Comparison of ENCODE assay signal across 12 cellular contexts in the genomic region with DNA sequence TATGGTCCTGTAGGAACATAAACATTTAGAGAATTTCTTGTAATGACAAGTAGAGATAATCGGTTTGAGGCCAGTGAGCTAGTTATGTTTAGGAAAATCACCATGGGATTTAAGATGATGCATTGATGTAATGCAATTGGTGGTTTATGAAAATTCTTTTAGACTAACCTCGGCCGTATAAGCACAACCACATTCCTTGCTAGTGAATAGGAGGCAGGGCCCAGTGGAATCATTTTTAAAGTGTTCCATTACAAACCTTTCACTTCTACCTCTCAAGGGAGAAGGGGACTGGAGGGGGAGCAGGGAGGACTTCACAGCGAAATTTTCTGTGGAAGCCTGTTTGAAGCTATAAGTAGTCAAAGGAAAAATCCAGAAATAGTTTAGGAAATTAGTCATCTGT.
DNase-seq lines count a peak whose midpoint lies in the region; ATAC-seq, FAIRE-seq and TF ChIP-seq lines count a peak whose summit lies in the region.
"Had no signal": no experiment of that assay in that cellular context is flagged by ENCODE, and none has a peak within 500 bp of the region (broad histone marks: within the 10 kb centered on the region; RNA-seq: fewer than 3 reads in every experiment).

No MANE protein-coding gene starts in this region.

- CTCF ChIA-PET in A549 (lab: Yijun Ruan, JAX) = no interaction called here

- in situ Hi-C loops in G401 (cut with HindIII; ENCODE audit: low sequenced_read_pairs) = no loop called here

- no peak for TF ChIP-seq POLR2A in A549 (IDR thresholded peaks at IDR 0.05; ENCODE audit: low read length)

- 0 out of 3 replicates have a peak overlapping the region, but pooled peaks have one; percentile 22 for H3K4me2 ChIP-seq in A549
- no peak overlapping the region for H3K4me2 ChIP-seq in keratinocyte (ENCODE audit: control insufficient read depth, extremely low read depth, insufficient read depth, low read depth, low read length)
- no peak overlapping the region for H3K4me2 ChIP-seq in neuronal stem cell (ENCODE audit: insufficient read depth, low read length, poor library complexity, severe bottlenecking)

- no peaks in the 10 kb centered on the region for H3K9me1 ChIP-seq in keratinocyte (ENCODE audit: control insufficient read depth, extremely low read depth, insufficient read depth, low read length)

- H3K9me3 ChIP-seq in A549 (no peaks in the 10 kb centered on the region), ascending aorta (no peaks in the 10 kb centered on the region), keratinocyte (ENCODE audit: control insufficient read depth, low read depth, low read length) (no peaks in the 10 kb centered on the region), neuronal stem cell (replicated peaks in 1 of 2; ENCODE audit: control insufficient read depth in 2 of 2, insufficient read depth in 1 of 2, low read depth in 1 of 2, low read length in 2 of 2) (no peaks in the 10 kb centered on the region)

- no peak overlapping the region for H2BK5ac ChIP-seq in neuronal stem cell (ENCODE audit: low read length)

- H3K9ac ChIP-seq in keratinocyte (ENCODE audit: control insufficient read depth, extremely low read depth, insufficient read depth, low read length) (no peak overlapping the region), neuronal stem cell (ENCODE audit: low read depth, low read length, poor library complexity) (no peak overlapping the region)

- no peak overlapping the region for H2BK15ac ChIP-seq in neuronal stem cell (ENCODE audit: low read length)

- TF ChIP-seq CTCF in A549 (IDR thresholded peaks at IDR 0.05) = no peak
- no peak for TF ChIP-seq CTCF in ascending aorta (IDR thresholded peaks at IDR 0.05)
- no peak for TF ChIP-seq CTCF in keratinocyte (optimal IDR thresholded peaks at IDR 0.05 in 1 of 3, IDR thresholded peaks at IDR 0.05 in 1 of 3, conservative IDR thresholded peaks at IDR 0.05 in 1 of 3; ENCODE audit: extremely low read depth in 1 of 3, insufficient read depth in 2 of 3, low read length in 3 of 3)

- no peak overlapping the region for H2AFZ ChIP-seq in keratinocyte (ENCODE audit: control insufficient read depth, low read length)
- H2AFZ ChIP-seq in neuronal stem cell (ENCODE audit: low read length) = no peak overlapping the region

- no peak overlapping the region for H3K23ac ChIP-seq in neuronal stem cell (ENCODE audit: low read depth, low read length, poor library complexity)

- no peak overlapping the region for H2AK5ac ChIP-seq in neuronal stem cell (ENCODE audit: low read depth, low read length)

- no peak for TF ChIP-seq EP300 in A549 (IDR thresholded peaks at IDR 0.05)

- FAIRE-seq in A549 (lab: Jason Lieb, UNC) = no peak
- peak; percentile 5 for FAIRE-seq in keratinocyte (lab: Jason Lieb, UNC)
- FAIRE-seq: H1 had no signal

- H3K36me3 ChIP-seq in ascending aorta (no peaks in the 10 kb centered on the region), keratinocyte (ENCODE audit: control insufficient read depth in 2 of 2, extremely low read depth in 1 of 2, insufficient read depth in 2 of 2, low read length in 2 of 2) (no peaks in the 10 kb centered on the region), neuronal stem cell (replicated peaks in 1 of 2; ENCODE audit: control insufficient read depth in 2 of 2, insufficient read depth in 2 of 2, low read length in 2 of 2) (no peaks in the 10 kb centered on the region)

- no peak for TF ChIP-seq RAD21 in A549 (conservative IDR thresholded peaks at IDR 0.05 in 1 of 2, IDR thresholded peaks at IDR 0.05 in 1 of 2)

- H2BK12ac ChIP-seq in neuronal stem cell (ENCODE audit: low read length) = no peak overlapping the region

- ATAC-seq in A549 = peak in 1 of 2 experiments; percentile 47; a peak in 3 of 6 replicates
- ATAC-seq in GM19035 (IDR thresholded peaks at IDR 0.05; ENCODE audit: unreplicated experiment) = no peak
- ATAC-seq in HG02970 (IDR thresholded peaks at IDR 0.05; ENCODE audit: low FRiP score, unreplicated experiment) = no peak

- no peaks in the 10 kb centered on the region for H3K79me1 ChIP-seq in neuronal stem cell (ENCODE audit: low read depth, low read length)

- no peak overlapping the region for H3K4me3 ChIP-seq in A549
- H3K4me3 ChIP-seq in ascending aorta = no peak overlapping the region
- H3K4me3 ChIP-seq in keratinocyte (ENCODE audit: control insufficient read depth in 2 of 3, extremely low read depth in 1 of 3, insufficient read depth in 2 of 3, low read depth in 1 of 3, low read length in 3 of 3) = no peak overlapping the region
- H3K4me3 ChIP-seq in neuronal stem cell (ENCODE audit: low read length in 2 of 2) = no peak overlapping the region

- POLR2A ChIA-PET in A549 (lab: Yijun Ruan, JAX) = no interaction called here

- DNase-seq in A549 (ENCODE audit: low read depth in 1 of 2, low spot score in 1 of 2) (no peak), HS-27A (ENCODE audit: low read depth) (peak; percentile 77), ascending aorta (ENCODE audit: low spot score in 2 of 2) (no peak), keratinocyte (ENCODE audit: low read depth, low spot score) (no peak), G401 (ENCODE audit: low spot score) (no peak), neuronal stem cell (ENCODE audit: low spot score) (no peak)
- DNase-seq: activated B cell treated with CpG ODN at 0.5 μM for 24 hours, AML-193, cerebellar nuclear complex had no signal

- H4K20me1 ChIP-seq in keratinocyte (ENCODE audit: control insufficient read depth, extremely low read depth, insufficient read depth, low read length) = no peaks in the 10 kb centered on the region

- intact Hi-C loops in ascending aorta (cut with DNase I) = no loop called here

- H3K14ac ChIP-seq in neuronal stem cell (ENCODE audit: low read length) = no peak overlapping the region

- 43% methylated on average over 4 of the region's 4 CpGs for WGBS in A549 (ENCODE audit: missing lambda C conversion rate)
- no CpG with 5 or more reads among the region's 4 CpGs for WGBS in neuronal stem cell (ENCODE audit: extremely low coverage in 2 of 2, insufficient read length in 2 of 2, insufficient replicate concordance in 1 of 2), 2 donors

- H3K27me3 ChIP-seq in ascending aorta = no peaks in the 10 kb centered on the region
- peaks cover 7% of the 10 kb centered on the region for H3K27me3 ChIP-seq in keratinocyte (ENCODE audit: control insufficient read depth, extremely low read depth, insufficient read depth, low read length)
- H3K27me3 ChIP-seq in neuronal stem cell (ENCODE audit: control insufficient read depth in 3 of 3, insufficient read depth in 3 of 3, low read depth in 1 of 3, low read length in 3 of 3) = no peaks in the 10 kb centered on the region

- H3K4ac ChIP-seq in neuronal stem cell (ENCODE audit: low read length) = no peak overlapping the region

- dilution Hi-C loops in keratinocyte (cut with MboI; ENCODE audit: extremely low pct_ligation_motif_present, low sequenced_read_pairs) = no loop called here

- no peak overlapping the region for H4K91ac ChIP-seq in neuronal stem cell (ENCODE audit: low read depth, low read length, poor library complexity)

- H3K79me2 ChIP-seq in keratinocyte (ENCODE audit: control insufficient read depth, insufficient read depth, low read length) = no peaks in the 10 kb centered on the region

- H3K4me1 ChIP-seq in A549 (peaks cover 21% of the 10 kb centered on the region), ascending aorta (peaks cover 0 to 10% of the 10 kb centered on the region in 2 donors), keratinocyte (ENCODE audit: control insufficient read depth, extremely low read depth, insufficient read depth, low read length) (peaks cover 4% of the 10 kb centered on the region), neuronal stem cell (ENCODE audit: control insufficient read depth in 2 of 2, insufficient read depth in 1 of 2, low read depth in 1 of 2, low read length in 2 of 2) (peaks cover 0 to 5% of the 10 kb centered on the region in 2 donors)

- peak overlapping the region in 1 of 2 experiments; percentile 25; a peak in 1 of 6 replicates for H3K27ac ChIP-seq in A549
- H3K27ac ChIP-seq in ascending aorta = peak overlapping the region; percentile 54 to 57
- H3K27ac ChIP-seq in keratinocyte (ENCODE audit: control insufficient read depth, insufficient read depth, low read length) = no peak overlapping the region
- H3K27ac ChIP-seq in neuronal stem cell (replicated peaks; ENCODE audit: low read length) = no peak overlapping the region

- no peak overlapping the region for H4K8ac ChIP-seq in neuronal stem cell (ENCODE audit: low read depth, low read length)

- H3K18ac ChIP-seq in neuronal stem cell (ENCODE audit: low read length) = no peak overlapping the region

- H2BK120ac ChIP-seq in neuronal stem cell (ENCODE audit: low read depth, low read length) = no peak overlapping the region

TF ChIP-seq in A549, 52 proteins besides CTCF, POLR2A, EP300 and RAD21:
- TF ChIP-seq NR3C1 (IDR thresholded peaks at IDR 0.05) (no peak), HOXB13 (CRISPR knock-in tag; IDR thresholded peaks at IDR 0.05; ENCODE audit: low read depth) (no peak), MYC (IDR thresholded peaks at IDR 0.05; ENCODE audit: borderline replicate concordance, low read length) (no peak), KDM1A (IDR thresholded peaks at IDR 0.05; ENCODE audit: low read depth) (no peak), BHLHE40 (IDR thresholded peaks at IDR 0.05; ENCODE audit: low read depth, low read length) (no peak), JUNB (IDR thresholded peaks at IDR 0.05) (no peak), CBX2 (IDR thresholded peaks at IDR 0.05; ENCODE audit: borderline replicate concordance, low read depth) (no peak), HOXA7 (CRISPR knock-in tag; IDR thresholded peaks at IDR 0.05) (no peak)
- TF ChIP-seq, protein P1, sequence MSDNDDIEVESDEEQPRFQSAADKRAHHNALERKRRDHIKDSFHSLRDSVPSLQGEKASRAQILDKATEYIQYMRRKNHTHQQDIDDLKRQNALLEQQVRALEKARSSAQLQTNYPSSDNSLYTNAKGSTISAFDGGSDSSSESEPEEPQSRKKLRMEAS (IDR thresholded peaks at IDR 0.05) = no peak
- TF ChIP-seq, protein P2, sequence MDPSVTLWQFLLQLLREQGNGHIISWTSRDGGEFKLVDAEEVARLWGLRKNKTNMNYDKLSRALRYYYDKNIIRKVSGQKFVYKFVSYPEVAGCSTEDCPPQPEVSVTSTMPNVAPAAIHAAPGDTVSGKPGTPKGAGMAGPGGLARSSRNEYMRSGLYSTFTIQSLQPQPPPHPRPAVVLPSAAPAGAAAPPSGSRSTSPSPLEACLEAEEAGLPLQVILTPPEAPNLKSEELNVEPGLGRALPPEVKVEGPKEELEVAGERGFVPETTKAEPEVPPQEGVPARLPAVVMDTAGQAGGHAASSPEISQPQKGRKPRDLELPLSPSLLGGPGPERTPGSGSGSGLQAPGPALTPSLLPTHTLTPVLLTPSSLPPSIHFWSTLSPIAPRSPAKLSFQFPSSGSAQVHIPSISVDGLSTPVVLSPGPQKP (IDR thresholded peaks at IDR 0.05; ENCODE audit: low read depth, low read length) = no peak

Comparison
In these comparisons a context has a peak if more than half of its experiments do, and no peak if none do; other contexts are left out.
1. H3K27ac ChIP-seq: peak in ascending aorta (2 of 2); none in keratinocyte (single experiment) and neuronal stem cell (single experiment).